21 cellular contexts compared by ENCODE assay signal in genomic region chr17:60535382-60536279, GRCh38. TPM values are rescaled to one million over a fixed set of nuclear protein-coding genes. Genes with fewer than 3 reads are reported as not detected.
A peak's percentile ranks its signal among the peaks of the same experiment; 100 is the strongest.
DNase-seq lines count a peak whose midpoint lies in the region; ATAC-seq and TF ChIP-seq lines count a peak whose summit lies in the region.
"Had no signal": no experiment of that assay in that cellular context is flagged by ENCODE, and none has a peak within 500 bp of the region (broad histone marks: within the 10 kb centered on the region; RNA-seq: fewer than 3 reads in every experiment).

No MANE protein-coding gene starts in this region.

- H3K4me2 ChIP-seq in osteoblast (ENCODE audit: insufficient read depth, low read length) = no peak overlapping the region

- H3K27ac ChIP-seq in RWPE2 (ENCODE audit: poor library complexity, severe bottlenecking) = no peak overlapping the region
- H3K27ac ChIP-seq in esophagus muscularis mucosa (replicated peaks in 1 of 4) = no peak overlapping the region
- H3K27ac ChIP-seq in osteoblast (ENCODE audit: low read depth, low read length) = no peak overlapping the region
- H3K27ac ChIP-seq: gastrocnemius medialis, left ventricle myocardium inferior, spleen, thyroid gland had no signal

- no peaks in the 10 kb centered on the region for H3K79me2 ChIP-seq in osteoblast (ENCODE audit: insufficient read depth, low read length)

- H3K27ac Mint-ChIP-seq in glutamatergic neuron (ENCODE audit: unreplicated experiment) = no peak overlapping the region
- H3K27ac Mint-ChIP-seq: activated CD4-positive, alpha-beta T cell treated with anti-CD3 and anti-CD28 coated beads for 36 hours; activated naive CD4-positive, alpha-beta T cell treated with anti-CD3 and anti-CD28 coated beads, Interleukin-2, amount 10 ng/mL, durations not matched to agents 7 days and 5 days; brain had no signal

- 0 out of 3 replicates have a peak, but pooled peaks have one; percentile 29 for ATAC-seq in RWPE2 (ENCODE audit: low read depth)
- ATAC-seq: activated CD4-positive, alpha-beta T cell treated with anti-CD3 and anti-CD28 coated beads for 36 hours; gastrocnemius medialis; Right ventricle myocardium inferior had no signal

- H3K9me3 ChIP-seq in RWPE2 (ENCODE audit: severe bottlenecking) (no peaks in the 10 kb centered on the region), esophagus muscularis mucosa (no peaks in the 10 kb centered on the region), osteoblast (ENCODE audit: low read depth, low read length) (no peaks in the 10 kb centered on the region)
- H3K9me3 ChIP-seq: gastrocnemius medialis, left ventricle myocardium inferior, spleen, thyroid gland had no signal

- intact Hi-C loops in esophagus muscularis mucosa (cut with DNase I) = no loop called here

- H3K4me1 ChIP-seq in RWPE2 (ENCODE audit: insufficient read depth, poor library complexity, severe bottlenecking) (no peaks in the 10 kb centered on the region), esophagus muscularis mucosa (no peaks in the 10 kb centered on the region), osteoblast (ENCODE audit: insufficient read depth, low read length) (peaks cover 12% of the 10 kb centered on the region)
- H3K4me1 ChIP-seq: gastrocnemius medialis, left ventricle myocardium inferior, spleen, thyroid gland had no signal

- no peak overlapping the region for H3K4me3 ChIP-seq in RWPE2 (ENCODE audit: severe bottlenecking)
- H3K4me3 ChIP-seq in esophagus muscularis mucosa = no peak overlapping the region
- no peak overlapping the region for H3K4me3 ChIP-seq in osteoblast (ENCODE audit: insufficient read depth, low read length)
- H3K4me3 ChIP-seq: gastrocnemius medialis, left ventricle myocardium inferior, spleen, thyroid gland had no signal

- no peak for TF ChIP-seq POLR2A in esophagus muscularis mucosa (IDR thresholded peaks at IDR 0.05; ENCODE audit: low read depth)

- H3K27me3 ChIP-seq in RWPE2 (ENCODE audit: insufficient read depth, poor library complexity, severe bottlenecking) (no peaks in the 10 kb centered on the region), esophagus muscularis mucosa (no peaks in the 10 kb centered on the region), osteoblast (ENCODE audit: insufficient read depth, low read length) (no peaks in the 10 kb centered on the region)
- H3K27me3 ChIP-seq: gastrocnemius medialis, spleen, thyroid gland had no signal

- H3K4me1 Mint-ChIP-seq in glutamatergic neuron (ENCODE audit: low read depth, unreplicated experiment) = no peaks in the 10 kb centered on the region
- H3K4me1 Mint-ChIP-seq: activated CD4-positive, alpha-beta T cell treated with anti-CD3 and anti-CD28 coated beads for 36 hours; brain had no signal

- WGBS in esophagus muscularis mucosa = 38% methylated on average over 3 of the region's 3 CpGs

- TF ChIP-seq EP300 in esophagus muscularis mucosa (IDR thresholded peaks at IDR 0.05) = no peak

- no peak overlapping the region for H2AFZ ChIP-seq in osteoblast (ENCODE audit: low read length)

- H3K36me3 Mint-ChIP-seq in glutamatergic neuron (ENCODE audit: unreplicated experiment) = no peaks in the 10 kb centered on the region
- H3K36me3 Mint-ChIP-seq: activated naive CD4-positive, alpha-beta T cell treated with anti-CD3 and anti-CD28 coated beads, Interleukin-2, amount 10 ng/mL, durations not matched to agents 7 days and 5 days had no signal

- H3K36me3 ChIP-seq in RWPE2 (ENCODE audit: low read depth) (no peaks in the 10 kb centered on the region), esophagus muscularis mucosa (no peaks in the 10 kb centered on the region), osteoblast (ENCODE audit: insufficient read depth, low read length) (no peaks in the 10 kb centered on the region)
- H3K36me3 ChIP-seq: gastrocnemius medialis, left ventricle myocardium inferior, spleen, thyroid gland had no signal

- no peaks in the 10 kb centered on the region for H3K9me3 Mint-ChIP-seq in glutamatergic neuron (ENCODE audit: unreplicated experiment)
- H3K9me3 Mint-ChIP-seq: activated naive CD4-positive, alpha-beta T cell treated with anti-CD3 and anti-CD28 coated beads, Interleukin-2, amount 10 ng/mL, durations not matched to agents 7 days and 5 days had no signal

- H4K20me1 ChIP-seq in osteoblast (ENCODE audit: insufficient read depth, low read length) = no peaks in the 10 kb centered on the region

- peaks cover 3% of the 10 kb centered on the region for H3K27me3 Mint-ChIP-seq in glutamatergic neuron (ENCODE audit: unreplicated experiment)
- H3K27me3 Mint-ChIP-seq: activated naive CD4-positive, alpha-beta T cell treated with anti-CD3 and anti-CD28 coated beads, Interleukin-2, amount 10 ng/mL, durations not matched to agents 7 days and 5 days; brain had no signal

- DNase-seq in GM03348 (ENCODE audit: low spot score) (peak; percentile 38), RWPE2 (ENCODE audit: low spot score) (no peak), esophagus muscularis mucosa (ENCODE audit: extremely low spot score) (peak; percentile 50), osteoblast (ENCODE audit: insufficient read length, low spot score, missing footprints) (peak; percentile 65), SW 1271 (lab: John Stamatoyannopoulos, UW) (no peak), T-helper 1 cell (no peak), glutamatergic neuron (no peak), nucleus accumbens (lab: John Stamatoyannopoulos, UW) (no peak)
- DNase-seq: activated CD4-positive, alpha-beta T cell treated with anti-CD3 and anti-CD28 coated beads for 36 hours; activated CD8-positive, alpha-beta memory T cell treated with anti-CD3 and anti-CD28 coated beads, Interleukin-2, amount 50 U/mL, for 48 hours; activated naive CD4-positive, alpha-beta T cell treated with anti-CD3 and anti-CD28 coated beads, Interleukin-2, amount 10 ng/mL, durations not matched to agents 7 days and 5 days; C1 segment of cervical spinal cord; DMS153; gastrocnemius medialis; left ventricle myocardium inferior; NCI-H2227 treated with DMSO at 0.1 percent for 48 hours; spleen; T1000; thyroid gland had no signal

- TF ChIP-seq CTCF in RWPE2 (IDR thresholded peaks at IDR 0.05; ENCODE audit: poor library complexity, severe bottlenecking) (no peak), esophagus muscularis mucosa (IDR thresholded peaks at IDR 0.05) (no peak), osteoblast (IDR thresholded peaks at IDR 0.05; ENCODE audit: extremely low read depth, low read depth, low read length) (no peak), glutamatergic neuron (IDR thresholded peaks at IDR 0.05; ENCODE audit: partially characterized antibody, unreplicated experiment) (no peak)

- H3K4me3 Mint-ChIP-seq in glutamatergic neuron (ENCODE audit: unreplicated experiment) = no peak overlapping the region
- H3K4me3 Mint-ChIP-seq: activated CD4-positive, alpha-beta T cell treated with anti-CD3 and anti-CD28 coated beads for 36 hours; activated naive CD4-positive, alpha-beta T cell treated with anti-CD3 and anti-CD28 coated beads, Interleukin-2, amount 10 ng/mL, durations not matched to agents 7 days and 5 days; brain had no signal

RNA-seq across cellular contexts. Expression of gene APPBP2, which starts 9.6 kb away (rescaled TPM):
- total RNA-seq in esophagus muscularis mucosa (10 to 100 TPM; 24.9 to 35.4 (median 27.9) TPM), osteoblast (49.2 and 49.9 TPM in 2 replicates), glutamatergic neuron (ENCODE audit: unreplicated experiment) (46.8 TPM)

Comparison
In these comparisons a context has a peak if more than half of its experiments do, and no peak if none do; other contexts are left out.
1. DNase-seq: peak in GM03348 (single experiment), esophagus muscularis mucosa (single experiment) and osteoblast (single experiment); none in RWPE2 (single experiment), SW 1271 (0 of 2), T-helper 1 cell (0 of 5), glutamatergic neuron (single experiment) and nucleus accumbens (0 of 56).